In the genomic region with DNA sequence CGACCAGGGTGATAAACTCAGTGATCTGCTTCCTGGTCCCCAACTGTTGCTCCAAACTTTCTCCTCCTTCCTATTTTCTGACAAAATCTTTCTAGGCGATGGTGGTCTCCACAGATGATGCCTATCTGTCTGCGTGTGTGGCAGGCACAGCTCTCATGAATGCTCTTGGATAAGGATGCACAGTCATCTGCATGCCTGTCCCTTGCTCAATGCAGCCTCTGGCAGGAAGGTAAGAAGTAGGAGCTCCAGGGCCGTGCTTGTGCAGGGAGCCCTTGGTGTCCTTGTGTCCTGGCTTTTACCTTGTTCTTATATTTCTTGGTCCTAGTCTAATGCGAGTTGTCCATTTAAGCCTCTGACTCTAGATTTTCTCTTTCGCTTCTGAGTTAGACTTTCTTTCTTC, we compare ENCODE assay signal across 22 cellular contexts.
"Had no signal": no experiment of that assay in that cellular context is flagged by ENCODE, and none has a peak within 500 bp of the region (broad histone marks: within the 10 kb centered on the region; RNA-seq: fewer than 3 reads in every experiment).

No MANE protein-coding gene starts in this region.

- H3K4me1 ChIP-seq: gastroesophageal sphincter, sigmoid colon, stomach, transverse colon had no signal

- H3K36me3 ChIP-seq: gastroesophageal sphincter, sigmoid colon, stomach, thoracic aorta, transverse colon had no signal

- DNase-seq: effector CD4-positive, alpha-beta T cell; endodermal cell; glutamatergic neuron; immature natural killer cell; left cardiac atrium; left ventricle myocardium superior; mucosa of descending colon; naive thymus-derived CD8-positive, alpha-beta T cell; posterior cingulate gyrus; sigmoid colon; stimulated activated CD4-positive, alpha-beta T cell treated with anti-CD3 and anti-CD28 coated beads, Interleukin-12 subunit alpha, Interleukin-12 subunit beta, amount 100 ng/mL, for 4 hours; stimulated activated naive CD4-positive, alpha-beta T cell; stomach; substantia nigra; transverse colon had no signal

- FAIRE-seq: endothelial cell of umbilical vein, keratinocyte had no signal

- H3K4me3 ChIP-seq: coronary artery, gastroesophageal sphincter, mucosa of descending colon, sigmoid colon, skin epidermis, stomach, thoracic aorta, transverse colon had no signal

- H3K9me3 ChIP-seq: gastroesophageal sphincter, mucosa of descending colon, sigmoid colon, stomach, thoracic aorta, transverse colon had no signal

- H3K4me3 Mint-ChIP-seq: endodermal cell; immature natural killer cell; naive thymus-derived CD8-positive, alpha-beta T cell had no signal

- ATAC-seq: esophagus mucosa; gastroesophageal sphincter; left cardiac atrium; left ventricle myocardium superior; mucosa of descending colon; naive thymus-derived CD8-positive, alpha-beta T cell had no signal

- H3K27ac ChIP-seq: coronary artery, gastroesophageal sphincter, sigmoid colon, skin epidermis, stomach, thoracic aorta, transverse colon had no signal

- H3K27ac Mint-ChIP-seq: endodermal cell; immature natural killer cell; naive thymus-derived CD8-positive, alpha-beta T cell had no signal

- H3K4me1 Mint-ChIP-seq: endodermal cell, immature natural killer cell had no signal

- H3K27me3 ChIP-seq: gastroesophageal sphincter, sigmoid colon, stomach, transverse colon had no signal
